ENCODE assay signal across 1 cellular context in the genomic region with DNA sequence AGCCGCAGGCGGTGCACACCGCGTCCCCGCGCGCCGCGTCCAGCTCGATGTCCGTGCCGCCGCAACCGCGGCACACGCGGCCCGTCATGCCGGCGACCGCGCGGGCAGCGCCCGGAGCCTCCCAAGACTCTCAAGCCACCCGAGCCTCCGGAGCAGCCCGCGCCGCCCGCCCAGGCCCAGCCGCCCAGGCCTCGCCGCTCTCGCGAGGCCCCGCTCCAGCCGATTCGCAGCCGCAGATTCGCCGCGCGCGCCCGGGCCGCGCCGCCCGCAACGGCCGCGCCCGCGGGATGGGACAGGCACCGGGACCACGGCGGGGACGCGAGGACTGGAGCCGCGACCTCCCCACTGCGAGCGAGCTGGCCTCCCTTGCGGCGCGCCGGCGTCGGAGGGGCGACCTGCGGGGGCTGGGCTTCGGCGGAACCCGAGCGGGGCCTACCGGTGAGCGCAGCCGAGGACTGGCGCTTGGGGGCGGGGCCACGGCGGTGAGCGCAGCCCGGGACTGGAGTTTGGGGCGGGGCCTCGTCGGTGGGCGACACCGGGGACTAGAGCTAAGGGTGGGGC.
TF ChIP-seq lines count a peak whose summit lies in the region.

BRF1 (minus strand) TSS at position 460 of the 561 bp plus-strand sequence; CDS start at position 88, 372 bp downstream.

TF ChIP-seq in IMR-90, 13 proteins besides CTCF, POLR2A, EP300 and RAD21 (continued from another document):
- TF ChIP-seq, protein P1, sequence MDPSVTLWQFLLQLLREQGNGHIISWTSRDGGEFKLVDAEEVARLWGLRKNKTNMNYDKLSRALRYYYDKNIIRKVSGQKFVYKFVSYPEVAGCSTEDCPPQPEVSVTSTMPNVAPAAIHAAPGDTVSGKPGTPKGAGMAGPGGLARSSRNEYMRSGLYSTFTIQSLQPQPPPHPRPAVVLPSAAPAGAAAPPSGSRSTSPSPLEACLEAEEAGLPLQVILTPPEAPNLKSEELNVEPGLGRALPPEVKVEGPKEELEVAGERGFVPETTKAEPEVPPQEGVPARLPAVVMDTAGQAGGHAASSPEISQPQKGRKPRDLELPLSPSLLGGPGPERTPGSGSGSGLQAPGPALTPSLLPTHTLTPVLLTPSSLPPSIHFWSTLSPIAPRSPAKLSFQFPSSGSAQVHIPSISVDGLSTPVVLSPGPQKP (IDR thresholded peaks at IDR 0.05; ENCODE audit: borderline replicate concordance, low read depth, low read length), result no peak
- TF ChIP-seq CHD1 (IDR thresholded peaks at IDR 0.05; ENCODE audit: low read depth, low read length) (no peak), MAFK (IDR thresholded peaks at IDR 0.05; ENCODE audit: low read depth, low read length) (no peak), NFE2L2 (IDR thresholded peaks at IDR 0.05; ENCODE audit: low read depth, low read length) (no peak)
